In the genomic region with DNA sequence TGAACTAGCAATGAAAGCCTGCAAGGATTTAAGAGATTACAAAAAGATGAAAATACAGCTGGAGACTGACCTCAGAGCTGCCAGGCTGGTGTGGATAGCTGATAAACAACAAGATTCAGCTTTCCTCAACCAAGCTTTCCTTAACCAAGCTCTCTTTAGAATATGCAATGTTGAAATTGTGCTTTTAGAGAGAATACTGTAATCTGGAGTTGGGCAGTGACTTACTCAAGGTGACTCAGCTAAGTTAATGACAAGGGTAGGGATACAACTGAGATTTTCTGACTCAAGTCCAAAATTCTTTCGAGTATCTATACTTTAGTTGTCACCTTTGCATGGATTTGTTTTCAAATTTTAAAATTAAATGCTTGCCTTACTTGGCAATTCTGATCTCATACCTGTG, we compare ENCODE assay signal across 2 cellular contexts.
TF ChIP-seq lines count a peak whose summit lies in the region.

No MANE protein-coding gene starts in this region.

TF ChIP-seq in A549, 52 proteins besides CTCF, POLR2A, EP300 and RAD21 (continued from another document):
- TF ChIP-seq FOSB (CRISPR knock-in tag; IDR thresholded peaks at IDR 0.05) (no peak), RNF2 (IDR thresholded peaks at IDR 0.05; ENCODE audit: borderline replicate concordance, low read depth) (no peak), JUNB (IDR thresholded peaks at IDR 0.05) (peak; percentile 43; the same call in 1 of the 2 replicates), NPAS2 (CRISPR knock-in tag; IDR thresholded peaks at IDR 0.05; ENCODE audit: borderline replicate concordance) (no peak), MYC (IDR thresholded peaks at IDR 0.05; ENCODE audit: borderline replicate concordance, low read length) (no peak), HOXB13 (CRISPR knock-in tag; IDR thresholded peaks at IDR 0.05; ENCODE audit: low read depth) (no peak), CBX2 (IDR thresholded peaks at IDR 0.05; ENCODE audit: borderline replicate concordance, low read depth) (no peak), FOXS1 (CRISPR knock-in tag; IDR thresholded peaks at IDR 0.05) (no peak), ESRRA (IDR thresholded peaks at IDR 0.05; ENCODE audit: borderline replicate concordance, low read length) (no peak), CBX8 (IDR thresholded peaks at IDR 0.05) (no peak), EHMT2 (IDR thresholded peaks at IDR 0.05; ENCODE audit: low read depth) (no peak), GATA3 (IDR thresholded peaks at IDR 0.05; ENCODE audit: borderline replicate concordance) (peak; percentile 12; the same call in 1 of the 2 replicates), POLR2AphosphoS2 (conservative IDR thresholded peaks at IDR 0.05; ENCODE audit: low read length) (no peak), KDM5A (IDR thresholded peaks at IDR 0.05) (no peak), CHD4 (IDR thresholded peaks at IDR 0.05; ENCODE audit: borderline replicate concordance) (no peak), JUN (IDR thresholded peaks at IDR 0.05) (no peak), PHF8 (IDR thresholded peaks at IDR 0.05; ENCODE audit: borderline replicate concordance, low read depth) (no peak), SREBF2 (IDR thresholded peaks at IDR 0.05) (no peak), ZNF302 (CRISPR knock-in tag; IDR thresholded peaks at IDR 0.05) (no peak), ZC3H11A (IDR thresholded peaks at IDR 0.05) (no peak), ZSCAN20 (CRISPR knock-in tag; IDR thresholded peaks at IDR 0.05) (no peak), HEYL (CRISPR knock-in tag; IDR thresholded peaks at IDR 0.05) (no peak), MAFK (IDR thresholded peaks at IDR 0.05; ENCODE audit: partially characterized antibody) (peak; percentile 38), MAZ (IDR thresholded peaks at IDR 0.05; ENCODE audit: borderline replicate concordance, low read depth, low read length) (no peak)
- TF ChIP-seq, protein P1, sequence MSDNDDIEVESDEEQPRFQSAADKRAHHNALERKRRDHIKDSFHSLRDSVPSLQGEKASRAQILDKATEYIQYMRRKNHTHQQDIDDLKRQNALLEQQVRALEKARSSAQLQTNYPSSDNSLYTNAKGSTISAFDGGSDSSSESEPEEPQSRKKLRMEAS (IDR thresholded peaks at IDR 0.05) = no peak
- TF ChIP-seq, protein P2, sequence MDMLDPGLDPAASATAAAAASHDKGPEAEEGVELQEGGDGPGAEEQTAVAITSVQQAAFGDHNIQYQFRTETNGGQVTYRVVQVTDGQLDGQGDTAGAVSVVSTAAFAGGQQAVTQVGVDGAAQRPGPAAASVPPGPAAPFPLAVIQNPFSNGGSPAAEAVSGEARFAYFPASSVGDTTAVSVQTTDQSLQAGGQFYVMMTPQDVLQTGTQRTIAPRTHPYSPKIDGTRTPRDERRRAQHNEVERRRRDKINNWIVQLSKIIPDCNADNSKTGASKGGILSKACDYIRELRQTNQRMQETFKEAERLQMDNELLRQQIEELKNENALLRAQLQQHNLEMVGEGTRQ (IDR thresholded peaks at IDR 0.05) = no peak
- TF ChIP-seq, protein P3, sequence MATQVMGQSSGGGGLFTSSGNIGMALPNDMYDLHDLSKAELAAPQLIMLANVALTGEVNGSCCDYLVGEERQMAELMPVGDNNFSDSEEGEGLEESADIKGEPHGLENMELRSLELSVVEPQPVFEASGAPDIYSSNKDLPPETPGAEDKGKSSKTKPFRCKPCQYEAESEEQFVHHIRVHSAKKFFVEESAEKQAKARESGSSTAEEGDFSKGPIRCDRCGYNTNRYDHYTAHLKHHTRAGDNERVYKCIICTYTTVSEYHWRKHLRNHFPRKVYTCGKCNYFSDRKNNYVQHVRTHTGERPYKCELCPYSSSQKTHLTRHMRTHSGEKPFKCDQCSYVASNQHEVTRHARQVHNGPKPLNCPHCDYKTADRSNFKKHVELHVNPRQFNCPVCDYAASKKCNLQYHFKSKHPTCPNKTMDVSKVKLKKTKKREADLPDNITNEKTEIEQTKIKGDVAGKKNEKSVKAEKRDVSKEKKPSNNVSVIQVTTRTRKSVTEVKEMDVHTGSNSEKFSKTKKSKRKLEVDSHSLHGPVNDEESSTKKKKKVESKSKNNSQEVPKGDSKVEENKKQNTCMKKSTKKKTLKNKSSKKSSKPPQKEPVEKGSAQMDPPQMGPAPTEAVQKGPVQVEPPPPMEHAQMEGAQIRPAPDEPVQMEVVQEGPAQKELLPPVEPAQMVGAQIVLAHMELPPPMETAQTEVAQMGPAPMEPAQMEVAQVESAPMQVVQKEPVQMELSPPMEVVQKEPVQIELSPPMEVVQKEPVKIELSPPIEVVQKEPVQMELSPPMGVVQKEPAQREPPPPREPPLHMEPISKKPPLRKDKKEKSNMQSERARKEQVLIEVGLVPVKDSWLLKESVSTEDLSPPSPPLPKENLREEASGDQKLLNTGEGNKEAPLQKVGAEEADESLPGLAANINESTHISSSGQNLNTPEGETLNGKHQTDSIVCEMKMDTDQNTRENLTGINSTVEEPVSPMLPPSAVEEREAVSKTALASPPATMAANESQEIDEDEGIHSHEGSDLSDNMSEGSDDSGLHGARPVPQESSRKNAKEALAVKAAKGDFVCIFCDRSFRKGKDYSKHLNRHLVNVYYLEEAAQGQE (IDR thresholded peaks at IDR 0.05) = peak; percentile 68; the same call in 1 of the 2 replicates

TF ChIP-seq in HCT116, 20 proteins besides CTCF, POLR2A, EP300 and RAD21 (continued from another document):
- TF ChIP-seq, protein P4, sequence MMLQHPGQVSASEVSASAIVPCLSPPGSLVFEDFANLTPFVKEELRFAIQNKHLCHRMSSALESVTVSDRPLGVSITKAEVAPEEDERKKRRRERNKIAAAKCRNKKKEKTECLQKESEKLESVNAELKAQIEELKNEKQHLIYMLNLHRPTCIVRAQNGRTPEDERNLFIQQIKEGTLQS (IDR thresholded peaks at IDR 0.05) = no peak
- no peak for TF ChIP-seq JUND (IDR thresholded peaks at IDR 0.05)
- TF ChIP-seq POLR2AphosphoS5 (IDR thresholded peaks at IDR 0.05; ENCODE audit: low read depth, low read length) = no peak
- TF ChIP-seq ELF1 (IDR thresholded peaks at IDR 0.05; ENCODE audit: borderline replicate concordance, low read depth) = no peak
- TF ChIP-seq, protein P5, sequence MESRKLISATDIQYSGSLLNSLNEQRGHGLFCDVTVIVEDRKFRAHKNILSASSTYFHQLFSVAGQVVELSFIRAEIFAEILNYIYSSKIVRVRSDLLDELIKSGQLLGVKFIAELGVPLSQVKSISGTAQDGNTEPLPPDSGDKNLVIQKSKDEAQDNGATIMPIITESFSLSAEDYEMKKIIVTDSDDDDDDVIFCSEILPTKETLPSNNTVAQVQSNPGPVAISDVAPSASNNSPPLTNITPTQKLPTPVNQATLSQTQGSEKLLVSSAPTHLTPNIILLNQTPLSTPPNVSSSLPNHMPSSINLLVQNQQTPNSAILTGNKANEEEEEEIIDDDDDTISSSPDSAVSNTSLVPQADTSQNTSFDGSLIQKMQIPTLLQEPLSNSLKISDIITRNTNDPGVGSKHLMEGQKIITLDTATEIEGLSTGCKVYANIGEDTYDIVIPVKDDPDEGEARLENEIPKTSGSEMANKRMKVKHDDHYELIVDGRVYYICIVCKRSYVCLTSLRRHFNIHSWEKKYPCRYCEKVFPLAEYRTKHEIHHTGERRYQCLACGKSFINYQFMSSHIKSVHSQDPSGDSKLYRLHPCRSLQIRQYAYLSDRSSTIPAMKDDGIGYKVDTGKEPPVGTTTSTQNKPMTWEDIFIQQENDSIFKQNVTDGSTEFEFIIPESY (IDR thresholded peaks at IDR 0.05; ENCODE audit: extremely low read depth, insufficient replicate concordance, low read length) = no peak
- no peak for TF ChIP-seq CEBPB (IDR thresholded peaks at IDR 0.05; ENCODE audit: low read depth)
- peak; percentile 38; the same call in 1 of the 2 replicates for TF ChIP-seq FOSL1 (IDR thresholded peaks at IDR 0.05; ENCODE audit: low read depth)
- no peak for TF ChIP-seq EZH2 (IDR thresholded peaks at IDR 0.05)
- no peak for TF ChIP-seq TCF7L2 (IDR thresholded peaks at IDR 0.05; ENCODE audit: borderline replicate concordance, extremely low read depth, insufficient read depth, insufficient read length)
- peak; percentile 28; the same call in 1 of the 2 replicates for TF ChIP-seq SP1 (IDR thresholded peaks at IDR 0.05; ENCODE audit: low read depth)
- no peak for TF ChIP-seq EZH2phosphoT487 (IDR thresholded peaks at IDR 0.05; ENCODE audit: borderline replicate concordance)
- 0 out of 2 replicates have a peak, but pooled peaks have one; percentile 13 for TF ChIP-seq CBX3 (IDR thresholded peaks at IDR 0.05; ENCODE audit: low read depth)
